ENCODE assay signal across 22 cellular contexts in genomic region chr2:96703021-96703751, GRCh38. TPM values are rescaled to one million over a fixed set of nuclear protein-coding genes. Genes with fewer than 3 reads are reported as not detected.
A peak's percentile ranks its signal among the peaks of the same experiment; 100 is the strongest.
DNase-seq lines count a peak whose midpoint lies in the region; ATAC-seq, FAIRE-seq and TF ChIP-seq lines count a peak whose summit lies in the region.
"Had no signal": no experiment of that assay in that cellular context is flagged by ENCODE, and none has a peak within 500 bp of the region (broad histone marks: within the 10 kb centered on the region; RNA-seq: fewer than 3 reads in every experiment).

No MANE protein-coding gene starts in this region.

- CTCF ChIA-PET in K562 (lab: Yijun Ruan, JAX; ENCODE audit: low intra/inter-chr PET ratio): no interaction called here

- BruUV-seq in K562 (replicated peaks; lab: Mats Ljungman, UMichigan): no TSS peak

- intact Hi-C loops in K562 (cut with micrococcal nuclease): no loop called here
- intact Hi-C loops in sigmoid colon (cut with DNase I): no loop called here

- TF ChIP-seq EP300 in K562 (IDR thresholded peaks at IDR 0.05; ENCODE audit: low read length) (no peak), sigmoid colon (IDR thresholded peaks at IDR 0.05) (no peak)

- POLR2A ChIA-PET in activated naive CD8-positive, alpha-beta T cell treated with anti-CD3 and anti-CD28 coated beads, Interleukin-2, amount 10 ng/mL, durations not matched to agents 7 days and 5 days (lab: Charles Lee): no interaction called here
- POLR2A ChIA-PET in K562 (lab: Yijun Ruan, JAX): interaction anchor here (0.6 to 1.6 kb wide), 2 partner anchors 11 to 31 kb away, joined by 4 read pairs; no protein-coding TSS in a partner anchor

- peaks cover 5% of the 10 kb centered on the region; the same call in 1 of the 2 replicates for H4K20me1 ChIP-seq in K562 (replicated peaks; ENCODE audit: control insufficient read depth, insufficient read depth, low read length)

- H3K4me2 ChIP-seq in K562 (ENCODE audit: insufficient read depth, low read length): no peak overlapping the region
- H3K4me2 ChIP-seq: GM23338 had no signal

- no peaks in the 10 kb centered on the region for H3K27me3 Mint-ChIP-seq in activated naive CD8-positive, alpha-beta T cell treated with anti-CD3 and anti-CD28 coated beads, Interleukin-2, amount 10 ng/mL, durations not matched to agents 7 days and 5 days
- H3K27me3 Mint-ChIP-seq in activated naive CD8-positive, alpha-beta T cell treated with anti-CD3 and anti-CD28 coated beads for 36 hours: no peaks in the 10 kb centered on the region
- no peaks in the 10 kb centered on the region for H3K27me3 Mint-ChIP-seq in neural crest cell (ENCODE audit: low read depth)
- H3K27me3 Mint-ChIP-seq: CD4-positive, CD25-positive, alpha-beta regulatory T cell; CD8-positive, alpha-beta memory T cell had no signal

- in situ Hi-C loops in K562 (cut with MboI): no loop called here

- 0 out of 5 replicates have a peak, but pooled peaks cover 0 to 7% of the 10 kb centered on the region in 2 experiments for H3K27me3 ChIP-seq in K562 (ENCODE audit: control insufficient read depth in 2 of 2, insufficient read depth in 2 of 2, low read length in 2 of 2)
- no peaks in the 10 kb centered on the region for H3K27me3 ChIP-seq in sigmoid colon
- H3K27me3 ChIP-seq: BE2C had no signal

- H3K79me2 ChIP-seq in K562 (ENCODE audit: control insufficient read depth, insufficient read depth, low read length): no peaks in the 10 kb centered on the region

- peak; percentile 21 for DNase-seq in activated naive CD8-positive, alpha-beta T cell treated with anti-CD3 and anti-CD28 coated beads, Interleukin-2, amount 10 ng/mL, durations not matched to agents 7 days and 5 days
- no peak for DNase-seq in activated naive CD8-positive, alpha-beta T cell treated with anti-CD3 and anti-CD28 coated beads for 36 hours
- DNase-seq in K562 (ENCODE audit: extremely low read depth in 1 of 4, low spot score in 3 of 4) (no peak), neural crest cell (ENCODE audit: low read depth, low spot score) (no peak), sigmoid colon (peak; percentile 54)
- DNase-seq: ACHN; BE2C; CD4-positive, CD25-positive, alpha-beta regulatory T cell; CD8-positive, alpha-beta memory T cell; COR-L47; DMS 273 treated with DMSO at 0.1 percent for 48 hours; DMS53; DND-41; EL; HCEC 1CT; HFFc6 had no signal

- H3K9me1 ChIP-seq in K562 (ENCODE audit: control insufficient read depth, insufficient read depth, low read length): peaks cover 6% of the 10 kb centered on the region

- peaks cover 7% of the 10 kb centered on the region for H3K36me3 Mint-ChIP-seq in activated naive CD8-positive, alpha-beta T cell treated with anti-CD3 and anti-CD28 coated beads, Interleukin-2, amount 10 ng/mL, durations not matched to agents 7 days and 5 days
- H3K36me3 Mint-ChIP-seq in activated naive CD8-positive, alpha-beta T cell treated with anti-CD3 and anti-CD28 coated beads for 36 hours: peaks cover 10% of the 10 kb centered on the region
- H3K36me3 Mint-ChIP-seq in neural crest cell (ENCODE audit: low read depth): peaks cover 21% of the 10 kb centered on the region

- peak; percentile 52 for FAIRE-seq in K562 (lab: Jason Lieb, UNC)
- FAIRE-seq: A204.1, GM12878, H54 had no signal

- H3K36me3 ChIP-seq in K562 (ENCODE audit: control insufficient read depth, insufficient read depth, low read length) (peaks cover 24% of the 10 kb centered on the region; the same call in 2 of the 3 replicates), sigmoid colon (peaks cover 20 to 58% (median 22%) of the 10 kb centered on the region in 4 donors)
- H3K36me3 ChIP-seq: BE2C had no signal

- no peak for TF ChIP-seq CTCF in K562 (IDR thresholded peaks at IDR 0.05 in 2 of 3, conservative IDR thresholded peaks at IDR 0.05 in 1 of 3; ENCODE audit: insufficient read depth in 2 of 3, low read depth in 1 of 3, low read length in 3 of 3)
- no peak for TF ChIP-seq CTCF in neural crest cell (conservative IDR thresholded peaks at IDR 0.05)
- no peak for TF ChIP-seq CTCF in sigmoid colon (IDR thresholded peaks at IDR 0.05)

- no peak overlapping the region for H3K27ac Mint-ChIP-seq in activated naive CD8-positive, alpha-beta T cell treated with anti-CD3 and anti-CD28 coated beads, Interleukin-2, amount 10 ng/mL, durations not matched to agents 7 days and 5 days
- H3K27ac Mint-ChIP-seq in activated naive CD8-positive, alpha-beta T cell treated with anti-CD3 and anti-CD28 coated beads for 36 hours: no peak overlapping the region
- H3K27ac Mint-ChIP-seq in neural crest cell (ENCODE audit: unreplicated experiment): peak overlapping the region; percentile 71
- H3K27ac Mint-ChIP-seq: GM23338, HFFc6 had no signal

- no peak overlapping the region for H3K4me3 Mint-ChIP-seq in activated naive CD8-positive, alpha-beta T cell treated with anti-CD3 and anti-CD28 coated beads, Interleukin-2, amount 10 ng/mL, durations not matched to agents 7 days and 5 days
- no peak overlapping the region for H3K4me3 Mint-ChIP-seq in activated naive CD8-positive, alpha-beta T cell treated with anti-CD3 and anti-CD28 coated beads for 36 hours
- no peak overlapping the region for H3K4me3 Mint-ChIP-seq in neural crest cell
- H3K4me3 Mint-ChIP-seq: CD4-positive, CD25-positive, alpha-beta regulatory T cell; CD8-positive, alpha-beta memory T cell; GM23338; HFFc6 had no signal

- H3K4me1 ChIP-seq in K562 (replicated peaks in 1 of 2; ENCODE audit: control insufficient read depth in 2 of 2, insufficient read depth in 2 of 2, low read length in 2 of 2) (no peaks in the 10 kb centered on the region), sigmoid colon (no peaks in the 10 kb centered on the region)
- H3K4me1 ChIP-seq: BE2C had no signal

- TF ChIP-seq RAD21 in K562 (CRISPR knock-in tag; conservative IDR thresholded peaks at IDR 0.05 in 1 of 2, IDR thresholded peaks at IDR 0.05 in 1 of 2): no peak

- H3K9ac ChIP-seq in K562 (ENCODE audit: insufficient read depth in 1 of 2, low read depth in 2 of 2, low read length in 2 of 2): no peak overlapping the region

- WGBS in K562 (ENCODE audit: insufficient coverage, low coverage, missing lambda C conversion rate): 71% methylated on average over 16 of the region's 16 CpGs
- 97 to 98% methylated on average over 16 of the region's 16 CpGs for WGBS in sigmoid colon, 2 donors

- H3K9me3 ChIP-seq in K562 (replicated peaks; ENCODE audit: control insufficient read depth, insufficient read depth, low read depth, low read length): no peaks in the 10 kb centered on the region
- H3K9me3 ChIP-seq in sigmoid colon: no peaks in the 10 kb centered on the region
- H3K9me3 ChIP-seq: BE2C had no signal

- H3K9me3 Mint-ChIP-seq in activated naive CD8-positive, alpha-beta T cell treated with anti-CD3 and anti-CD28 coated beads, Interleukin-2, amount 10 ng/mL, durations not matched to agents 7 days and 5 days: no peaks in the 10 kb centered on the region
- no peaks in the 10 kb centered on the region for H3K9me3 Mint-ChIP-seq in activated naive CD8-positive, alpha-beta T cell treated with anti-CD3 and anti-CD28 coated beads for 36 hours
- H3K9me3 Mint-ChIP-seq in neural crest cell: no peaks in the 10 kb centered on the region
- H3K9me3 Mint-ChIP-seq: CD4-positive, CD25-positive, alpha-beta regulatory T cell; CD8-positive, alpha-beta memory T cell; GM23338; HFFc6 had no signal

- H2AFZ ChIP-seq in K562 (ENCODE audit: low read depth, low read length): no peak overlapping the region
- H2AFZ ChIP-seq: GM23338 had no signal

- H3K27ac ChIP-seq in K562 (ENCODE audit: extremely low read depth, low read depth, low read length): no peak overlapping the region
- H3K27ac ChIP-seq in sigmoid colon: no peak overlapping the region

- ATAC-seq in activated naive CD8-positive, alpha-beta T cell treated with anti-CD3 and anti-CD28 coated beads, Interleukin-2, amount 10 ng/mL, durations not matched to agents 7 days and 5 days (ENCODE audit: low read depth): no peak
- ATAC-seq in K562 (no peak), GM18868 (IDR thresholded peaks at IDR 0.05; ENCODE audit: unreplicated experiment) (no peak)
- no peak for ATAC-seq in activated CD4-positive, CD25-positive, alpha-beta regulatory T cell treated with anti-CD3 and anti-CD28 coated beads, Interleukin-2, amount 50 U/mL, for 24 hours
- ATAC-seq: GM12878, GM23338 had no signal

- TF ChIP-seq POLR2A in K562 (conservative IDR thresholded peaks at IDR 0.05) (no peak), sigmoid colon (IDR thresholded peaks at IDR 0.05) (no peak)

- H3K4me1 Mint-ChIP-seq in activated naive CD8-positive, alpha-beta T cell treated with anti-CD3 and anti-CD28 coated beads, Interleukin-2, amount 10 ng/mL, durations not matched to agents 7 days and 5 days: no peaks in the 10 kb centered on the region
- H3K4me1 Mint-ChIP-seq in activated naive CD8-positive, alpha-beta T cell treated with anti-CD3 and anti-CD28 coated beads for 36 hours: no peaks in the 10 kb centered on the region
- H3K4me1 Mint-ChIP-seq in neural crest cell: no peaks in the 10 kb centered on the region
- H3K4me1 Mint-ChIP-seq: CD4-positive, CD25-positive, alpha-beta regulatory T cell; CD8-positive, alpha-beta memory T cell; GM23338 had no signal

- H3K4me3 ChIP-seq in K562: no peak overlapping the region
- H3K4me3 ChIP-seq in sigmoid colon: no peak overlapping the region
- H3K4me3 ChIP-seq: GM12878, GM23338 had no signal

RNA-seq across cellular contexts. Expression of gene LMAN2L, which starts 36.7 kb away (rescaled TPM):
- 1 to 10 TPM; 7.2 to 7.3 TPM for total RNA-seq in activated naive CD8-positive, alpha-beta T cell treated with anti-CD3 and anti-CD28 coated beads, Interleukin-2, amount 10 ng/mL, durations not matched to agents 7 days and 5 days
- total RNA-seq in activated naive CD8-positive, alpha-beta T cell treated with anti-CD3 and anti-CD28 coated beads for 36 hours: 1 to 10 TPM; 4.5 to 5.2 TPM
- total RNA-seq in K562 (2011; cell fraction: chromatin; rRNA removed; ENCODE audit: low replicate concordance): 23.1 and 26.6 TPM in 2 replicates
- total RNA-seq in K562 (2011; cell fraction: nucleolus; rRNA removed): 23.9 and 25.3 TPM in 2 replicates
- total RNA-seq in K562 (2011; cell fraction: nucleoplasm; rRNA removed): 23.2 and 26.7 TPM in 2 replicates
- 7.2 and 11.0 TPM in 2 replicates for total RNA-seq in K562 (2014; rRNA removed)
- 10.0 and 10.8 TPM in 2 replicates for total RNA-seq in K562 (2014; rRNA removed; fragmentation: Illumina TruSeq; extraction: Trizol)
- total RNA-seq in K562 (2015; rRNA removed; fragmentation: Illumina TruSeq; extraction: Trizol): 12.3 and 13.1 TPM in 2 replicates
- total RNA-seq in K562 (2021): 9.2 and 9.8 TPM in 2 replicates
- polyA plus RNA-seq in K562 (2011; rRNA removed): 14.7 and 17.7 TPM in 2 replicates
- 10.8 and 13.6 TPM in 2 replicates for polyA plus RNA-seq in K562 (2011; cell fraction: cytosol; rRNA removed)
- polyA plus RNA-seq in K562 (2011; cell fraction: nucleus; rRNA removed): 11.2 and 13.0 TPM in 2 replicates
- polyA plus RNA-seq in K562 (2012): 11.7 and 15.4 TPM in 2 replicates
- 10.2 and 12.5 TPM in 2 replicates for polyA plus RNA-seq in K562 (2014; fragmentation: Illumina TruSeq; extraction: Trizol)
- polyA plus RNA-seq in K562 (2014; fragmentation: Nextera tagmentation; extraction: Ambion mirVana): 10 to 100 TPM; 24.4 to 37.7 TPM
- 9.2 and 12.2 TPM in 2 replicates for polyA plus RNA-seq in K562 (2014; rRNA removed)
- 11.6 and 12.3 TPM in 2 replicates for polyA minus RNA-seq in K562 (2011; rRNA and poly(A)+ RNA removed)
- 3.5 and 4.0 TPM in 2 replicates for polyA minus RNA-seq in K562 (2011; cell fraction: cytosol; rRNA and poly(A)+ RNA removed)
- 5.7 TPM in 2 replicates for polyA minus RNA-seq in K562 (2011; cell fraction: nucleus; rRNA and poly(A)+ RNA removed)
- total RNA-seq in neural crest cell: 25.7 and 25.8 TPM in 2 replicates
- total RNA-seq in sigmoid colon: 10 to 100 TPM; 11.9 to 23.2 (median 17.2) TPM
- 10 to 100 TPM in 1 of 3 donors, 1 to 10 TPM in 2; 3.6 to 14.0 (median 5.1) TPM for polyA plus RNA-seq in sigmoid colon

RNA-seq across cellular contexts. Expression of gene CNNM4, which starts 57.5 kb away (rescaled TPM):
- 1 to 10 TPM; 6.9 to 7.9 TPM for total RNA-seq in activated naive CD8-positive, alpha-beta T cell treated with anti-CD3 and anti-CD28 coated beads, Interleukin-2, amount 10 ng/mL, durations not matched to agents 7 days and 5 days
- total RNA-seq in activated naive CD8-positive, alpha-beta T cell treated with anti-CD3 and anti-CD28 coated beads for 36 hours: 1 to 10 TPM; 5.9 to 6.2 TPM
- total RNA-seq in K562 (2011; cell fraction: chromatin; rRNA removed; ENCODE audit: low replicate concordance): 10.6 and 25.3 TPM in 2 replicates
- total RNA-seq in K562 (2011; cell fraction: nucleolus; rRNA removed): 20.0 and 21.7 TPM in 2 replicates
- 17.5 and 21.4 TPM in 2 replicates for total RNA-seq in K562 (2011; cell fraction: nucleoplasm; rRNA removed)
- total RNA-seq in K562 (2014; rRNA removed) (2.5 and 3.4 TPM in 2 replicates), K562 (2014; rRNA removed; fragmentation: Illumina TruSeq; extraction: Trizol) (2.3 and 2.7 TPM in 2 replicates), K562 (2015; rRNA removed; fragmentation: Illumina TruSeq; extraction: Trizol) (2.8 TPM in 2 replicates), K562 (2021) (6.3 and 6.7 TPM in 2 replicates), neural crest cell (11.8 and 14.4 TPM in 2 replicates), sigmoid colon (1 to 10 TPM; 2.3 to 6.6 (median 3.4) TPM)
- polyA plus RNA-seq in K562 (2011; rRNA removed) (3.4 and 6.5 TPM in 2 replicates), K562 (2014; fragmentation: Illumina TruSeq; extraction: Trizol) (5.4 and 5.8 TPM in 2 replicates), K562 (2014; fragmentation: Nextera tagmentation; extraction: Ambion mirVana) (1 to 10 TPM in 1 of 2 experiments, under 1 TPM in 1; 0.96 to 1.4 TPM), K562 (2014; rRNA removed) (3.0 and 3.7 TPM in 2 replicates), sigmoid colon (10 to 100 TPM in 1 of 3 donors, 1 to 10 TPM in 2; 9.0 to 36.7 (median 9.2) TPM)
- polyA plus RNA-seq in K562 (2011; cell fraction: cytosol; rRNA removed): 5.1 and 5.7 TPM in 2 replicates
- 7.6 and 8.7 TPM in 2 replicates for polyA plus RNA-seq in K562 (2011; cell fraction: nucleus; rRNA removed)
- polyA plus RNA-seq in K562 (2012): 3.6 and 5.0 TPM in 2 replicates
- 6.3 and 7.3 TPM in 2 replicates for polyA minus RNA-seq in K562 (2011; rRNA and poly(A)+ RNA removed)
- 5.7 and 8.8 TPM in 2 replicates for polyA minus RNA-seq in K562 (2011; cell fraction: cytosol; rRNA and poly(A)+ RNA removed)
- polyA minus RNA-seq in K562 (2011; cell fraction: nucleus; rRNA and poly(A)+ RNA removed): 3.6 and 6.0 TPM in 2 replicates

Comparison
In these comparisons a context has a peak if more than half of its experiments do, and no peak if none do; other contexts are left out.
1. DNase-seq: peak in activated naive CD8-positive, alpha-beta T cell treated with anti-CD3 and anti-CD28 coated beads, Interleukin-2, amount 10 ng/mL, durations not matched to agents 7 days and 5 days (single experiment) and sigmoid colon (single experiment); none in activated naive CD8-positive, alpha-beta T cell treated with anti-CD3 and anti-CD28 coated beads for 36 hours (single experiment), K562 (0 of 4) and neural crest cell (single experiment).